23 cellular contexts compared by ENCODE assay signal in genomic region chr3:47604145-47604544, GRCh38. TPM values are rescaled to one million over a fixed set of nuclear protein-coding genes. Genes with fewer than 3 reads are reported as not detected.
DNase-seq lines count a peak whose midpoint lies in the region; ATAC-seq, FAIRE-seq and TF ChIP-seq lines count a peak whose summit lies in the region.
"Had no signal": no experiment of that assay in that cellular context is flagged by ENCODE, and none has a peak within 500 bp of the region (broad histone marks: within the 10 kb centered on the region; RNA-seq: fewer than 3 reads in every experiment).

No MANE protein-coding gene starts in this region.

- H3K27me3 Mint-ChIP-seq in mesothelial cell of epicardium (ENCODE audit: low read depth) (no peaks in the 10 kb centered on the region), nephron (ENCODE audit: low read depth) (no peaks in the 10 kb centered on the region)
- H3K27me3 Mint-ChIP-seq: B cell; CD4-positive, alpha-beta T cell had no signal

- CTCF ChIA-PET in K562 (lab: Yijun Ruan, JAX; ENCODE audit: low intra/inter-chr PET ratio), result no interaction called here

- H3K9me1 ChIP-seq in K562 (ENCODE audit: control insufficient read depth, insufficient read depth, low read length), result no peaks in the 10 kb centered on the region

- H3K4me3 Mint-ChIP-seq in mesothelial cell of epicardium (no peak overlapping the region), nephron (no peak overlapping the region)
- H3K4me3 Mint-ChIP-seq: B cell; CD4-positive, alpha-beta T cell; CD8-positive, alpha-beta T cell had no signal

- no peaks in the 10 kb centered on the region for H3K4me1 ChIP-seq in K562 (replicated peaks in 1 of 2; ENCODE audit: control insufficient read depth in 2 of 2, insufficient read depth in 2 of 2, low read length in 2 of 2)
- no peaks in the 10 kb centered on the region for H3K4me1 ChIP-seq in adrenal gland (replicated peaks in 1 of 2)
- H3K4me1 ChIP-seq: A549, Caco-2 had no signal

- intact Hi-C loops in K562 (cut with micrococcal nuclease), result no loop called here
- intact Hi-C loops in adrenal gland (cut with DNase I), result no loop called here
- intact Hi-C loops in Right ventricle myocardium superior (cut with DNase I), result no loop called here

- H4K20me1 ChIP-seq in K562 (replicated peaks; ENCODE audit: control insufficient read depth, insufficient read depth, low read length), result no peaks in the 10 kb centered on the region

- TF ChIP-seq EP300 in K562 (IDR thresholded peaks at IDR 0.05; ENCODE audit: low read length), result no peak

- no peak for FAIRE-seq in K562 (lab: Jason Lieb, UNC)
- FAIRE-seq: A549, D721Med, G401.6, GM12891, GM19239 had no signal

- BruUV-seq in K562 (replicated peaks; lab: Mats Ljungman, UMichigan), result no TSS peak

- 95% methylated on average over 2 of the region's 2 CpGs for WGBS in K562 (ENCODE audit: insufficient coverage, low coverage, missing lambda C conversion rate)
- 57 to 64% (median 62%) methylated on average over 2 of the region's 2 CpGs for WGBS in adrenal gland, 4 donors

- H3K27ac ChIP-seq in K562 (ENCODE audit: extremely low read depth, low read depth, low read length) (no peak overlapping the region), adrenal gland (no peak overlapping the region)
- H3K27ac ChIP-seq: 22Rv1; A549; BLaER1 treated with 17β-estradiol and CSF1 and Interleukin-3, amounts not matched to agents 10 nM and 100 nM; C4-2B had no signal

- POLR2A ChIA-PET in K562 (lab: Yijun Ruan, JAX), result interaction anchor here (0.5 to 1.0 kb wide), 5 partner anchors 21 to 197 kb away, joined by 3 to 4 read pairs (median 3); no protein-coding TSS in a partner anchor

- H3K9ac ChIP-seq in K562 (ENCODE audit: insufficient read depth in 1 of 2, low read depth in 2 of 2, low read length in 2 of 2), result no peak overlapping the region
- H3K9ac ChIP-seq: BLaER1 treated with 17β-estradiol and CSF1 and Interleukin-3, amounts not matched to agents 10 nM and 100 nM had no signal

- H3K36me3 ChIP-seq in K562 (ENCODE audit: control insufficient read depth, insufficient read depth, low read length) (peaks cover 92% of the 10 kb centered on the region), adrenal gland (replicated peaks in 1 of 2) (peaks cover 0 to 9% of the 10 kb centered on the region in 2 donors)

- no peak overlapping the region for H3K4me3 ChIP-seq in K562
- no peak overlapping the region for H3K4me3 ChIP-seq in adrenal gland
- H3K4me3 ChIP-seq: A549; BLaER1 treated with 17β-estradiol and CSF1 and Interleukin-3, amounts not matched to agents 10 nM and 100 nM had no signal

- ATAC-seq in K562 (no peak), Right ventricle myocardium superior (ENCODE audit: poor library complexity) (no peak)
- ATAC-seq: A549; CD8-positive, alpha-beta T cell had no signal

- H3K9me3 Mint-ChIP-seq in mesothelial cell of epicardium (no peaks in the 10 kb centered on the region), nephron (no peaks in the 10 kb centered on the region)
- H3K9me3 Mint-ChIP-seq: CD4-positive, alpha-beta T cell; CD8-positive, alpha-beta T cell had no signal

- in situ Hi-C loops in K562 (cut with MboI), result no loop called here

- DNase-seq in amniotic epithelial cell (ENCODE audit: low read depth) (peak; percentile 88), K562 (ENCODE audit: extremely low read depth in 1 of 4, low spot score in 3 of 4) (no peak), mesothelial cell of epicardium (ENCODE audit: low spot score in 2 of 2, unreplicated experiment in 2 of 2) (no peak), NCI-H510A treated with DMSO at 0.1 percent for 48 hours (lab: John Stamatoyannopoulos, UW) (no peak), adrenal gland (no peak), Right ventricle myocardium superior (no peak)
- DNase-seq: AML-193; Caco-2; Calu3; CD4-positive, alpha-beta T cell; CD8-positive, alpha-beta T cell; DMS79 treated with DMSO at 0.1 percent for 48 hours; GF-D8 had no signal

- H3K36me3 Mint-ChIP-seq in mesothelial cell of epicardium, result peaks cover 39% of the 10 kb centered on the region
- peaks cover 67% of the 10 kb centered on the region for H3K36me3 Mint-ChIP-seq in nephron (ENCODE audit: low read depth)

- H3K27ac Mint-ChIP-seq in mesothelial cell of epicardium (peak overlapping the region; percentile 20), nephron (peak overlapping the region in 2 of 3 experiments; percentile 21 to 35)
- H3K27ac Mint-ChIP-seq: B cell; CD4-positive, alpha-beta T cell; CD8-positive, alpha-beta T cell had no signal

- TF ChIP-seq POLR2A in K562 (conservative IDR thresholded peaks at IDR 0.05) (no peak), adrenal gland (IDR thresholded peaks at IDR 0.05) (no peak)

- H3K27me3 ChIP-seq in K562 (ENCODE audit: control insufficient read depth in 2 of 2, insufficient read depth in 2 of 2, low read length in 2 of 2) (no peaks in the 10 kb centered on the region), adrenal gland (no peaks in the 10 kb centered on the region)
- H3K27me3 ChIP-seq: BLaER1 treated with 17β-estradiol and CSF1 and Interleukin-3, amounts not matched to agents 10 nM and 100 nM had no signal

- H3K4me2 ChIP-seq in K562 (ENCODE audit: insufficient read depth, low read length), result no peak overlapping the region
- H3K4me2 ChIP-seq: A549; BLaER1 treated with 17β-estradiol and CSF1 and Interleukin-3, amounts not matched to agents 10 nM and 100 nM had no signal

- TF ChIP-seq RAD21 in K562 (CRISPR knock-in tag; conservative IDR thresholded peaks at IDR 0.05 in 1 of 2, IDR thresholded peaks at IDR 0.05 in 1 of 2), result no peak

- H3K4me1 Mint-ChIP-seq in mesothelial cell of epicardium (peaks cover 18% of the 10 kb centered on the region), nephron (no peaks in the 10 kb centered on the region)
- H3K4me1 Mint-ChIP-seq: B cell had no signal

- no peaks in the 10 kb centered on the region; the same call in 2 of the 3 replicates for H3K79me2 ChIP-seq in K562 (ENCODE audit: control insufficient read depth, insufficient read depth, low read length)

- no peak for TF ChIP-seq CTCF in K562 (IDR thresholded peaks at IDR 0.05 in 2 of 3, conservative IDR thresholded peaks at IDR 0.05 in 1 of 3; ENCODE audit: insufficient read depth in 2 of 3, low read depth in 1 of 3, low read length in 3 of 3)
- no peak for TF ChIP-seq CTCF in mesothelial cell of epicardium (IDR thresholded peaks at IDR 0.05; ENCODE audit: unreplicated experiment)
- no peak for TF ChIP-seq CTCF in nephron (IDR thresholded peaks at IDR 0.05; ENCODE audit: unreplicated experiment in 3 of 3)
- no peak for TF ChIP-seq CTCF in adrenal gland (IDR thresholded peaks at IDR 0.05)

- H3K9me3 ChIP-seq in K562 (replicated peaks; ENCODE audit: control insufficient read depth, insufficient read depth, low read depth, low read length) (no peaks in the 10 kb centered on the region), adrenal gland (replicated peaks in 1 of 3) (no peaks in the 10 kb centered on the region)
- H3K9me3 ChIP-seq: A549; BLaER1 treated with 17β-estradiol and CSF1 and Interleukin-3, amounts not matched to agents 10 nM and 100 nM; Caco-2 had no signal

- H2AFZ ChIP-seq in K562 (ENCODE audit: low read depth, low read length), result no peak overlapping the region

TF ChIP-seq in K562, 482 proteins besides CTCF, POLR2A, EP300 and RAD21:
- TF ChIP-seq CBFA2T2 (conservative IDR thresholded peaks at IDR 0.05) (no peak), PBX2 (CRISPR knock-in tag; IDR thresholded peaks at IDR 0.05; ENCODE audit: low read depth) (no peak), PBX2 (tag; conservative IDR thresholded peaks at IDR 0.05; ENCODE audit: low read depth) (peak; percentile 53)

RNA-seq across cellular contexts. Expression of gene CSPG5, which starts 25.5 kb away (rescaled TPM):
- 1.4 and 3.6 TPM in 2 replicates for total RNA-seq in K562 (2011; cell fraction: chromatin; rRNA removed; ENCODE audit: low replicate concordance)
- 3.3 and 4.2 TPM in 2 replicates for total RNA-seq in K562 (2011; cell fraction: nucleolus; rRNA removed)
- total RNA-seq in K562 (2011; cell fraction: nucleoplasm; rRNA removed), result 3.7 and 4.4 TPM in 2 replicates
- 2.5 and 3.4 TPM in 2 replicates for total RNA-seq in K562 (2014; rRNA removed)
- 1.4 and 1.8 TPM in 2 replicates for total RNA-seq in K562 (2014; rRNA removed; fragmentation: Illumina TruSeq; extraction: Trizol)
- 1.3 and 1.4 TPM in 2 replicates for total RNA-seq in K562 (2015; rRNA removed; fragmentation: Illumina TruSeq; extraction: Trizol)
- 2.9 and 3.3 TPM in 2 replicates for total RNA-seq in K562 (2021)
- 2.2 and 2.4 TPM in 2 replicates for polyA plus RNA-seq in K562 (2011; rRNA removed)
- 2.4 and 4.0 TPM in 2 replicates for polyA plus RNA-seq in K562 (2011; cell fraction: cytosol; rRNA removed)
- polyA plus RNA-seq in K562 (2011; cell fraction: nucleus; rRNA removed), result 1.2 and 2.2 TPM in 2 replicates
- 1.6 and 2.7 TPM in 2 replicates for polyA plus RNA-seq in K562 (2012)
- 2.6 and 3.3 TPM in 2 replicates for polyA plus RNA-seq in K562 (2014; fragmentation: Illumina TruSeq; extraction: Trizol)
- under 1 TPM; 0.06 to 0.17 TPM for polyA plus RNA-seq in K562 (2014; fragmentation: Nextera tagmentation; extraction: Ambion mirVana)
- polyA plus RNA-seq in K562 (2014; rRNA removed), result 2.6 and 4.5 TPM in 2 replicates
- polyA minus RNA-seq in K562 (2011; rRNA and poly(A)+ RNA removed), result 0.72 and 1.3 TPM in 2 replicates
- 2.3 and 2.8 TPM in 2 replicates for polyA minus RNA-seq in K562 (2011; cell fraction: cytosol; rRNA and poly(A)+ RNA removed)
- polyA minus RNA-seq in K562 (2011; cell fraction: nucleus; rRNA and poly(A)+ RNA removed), result 0.56 and 0.81 TPM in 2 replicates
- 0.84 to 1.1 TPM (median 1.1 TPM) in 3 replicates for total RNA-seq in mesothelial cell of epicardium
- under 1 TPM in 5 of 8 donors, not detected in 3; 0.14 to 0.84 (median 0.69) TPM for total RNA-seq in adrenal gland
- polyA plus RNA-seq in adrenal gland, result under 1 TPM; 0.13 to 0.68 (median 0.32) TPM
- 0.22 TPM for total RNA-seq in Right ventricle myocardium superior
